Comparison of ENCODE assay signal across 23 cellular contexts in the genomic region with DNA sequence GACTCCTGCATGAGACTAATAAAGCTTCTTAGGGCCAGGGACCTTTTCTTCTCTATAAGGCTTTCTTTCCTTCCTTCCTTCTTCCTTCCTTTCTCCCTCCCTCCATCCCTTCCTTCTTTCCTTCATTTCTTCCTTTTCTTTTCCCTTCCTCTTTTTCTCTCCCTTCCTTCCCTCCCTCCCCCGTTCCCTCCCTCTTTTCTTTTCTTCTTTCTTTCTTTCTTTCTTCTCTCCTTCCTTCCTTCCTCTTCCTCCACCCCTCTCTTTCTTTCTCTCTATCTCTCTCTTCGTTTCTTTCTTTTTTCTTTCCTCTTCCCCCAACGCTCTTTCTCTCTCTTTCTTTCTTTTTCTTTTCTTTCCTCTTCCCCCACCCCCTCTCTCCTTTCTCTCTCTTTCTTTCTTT. TPM values are rescaled to one million over a fixed set of nuclear protein-coding genes. Genes with fewer than 3 reads are reported as not detected.
DNase-seq lines count a peak whose midpoint lies in the region; ATAC-seq, FAIRE-seq and TF ChIP-seq lines count a peak whose summit lies in the region.
"Had no signal": no experiment of that assay in that cellular context is flagged by ENCODE, and none has a peak within 500 bp of the region (broad histone marks: within the 10 kb centered on the region; RNA-seq: fewer than 3 reads in every experiment).

No MANE protein-coding gene starts in this region.

- H3K4me3 ChIP-seq in HEK293 (ENCODE audit: low read depth, low read length) (no peak overlapping the region), astrocyte (ENCODE audit: insufficient read depth, low read depth, low read length) (no peak overlapping the region), endodermal cell (ENCODE audit: low read length) (no peak overlapping the region)
- H3K4me3 ChIP-seq: A549; BLaER1 treated with 17β-estradiol and CSF1 and Interleukin-3, amounts not matched to agents 10 nM and 100 nM had no signal

- no peak overlapping the region for H3K4me3 Mint-ChIP-seq in astrocyte (ENCODE audit: unreplicated experiment)
- no peak overlapping the region for H3K4me3 Mint-ChIP-seq in endodermal cell
- no peak overlapping the region for H3K4me3 Mint-ChIP-seq in stimulated activated effector memory CD8-positive, alpha-beta T cell treated with anti-CD3 and anti-CD28 coated beads, Interleukin-12 subunit alpha, Interleukin-12 subunit beta, amount 100 ng/mL, for 72 hours
- H3K4me3 Mint-ChIP-seq: B cell; CD4-positive, alpha-beta T cell; CD8-positive, alpha-beta T cell had no signal

- CTCF ChIA-PET in HEK293 (lab: Yijun Ruan, JAX), result interaction anchor here (0.7 kb wide), 1 partner anchor 221 kb away, joined by 3 read pairs; no protein-coding TSS in a partner anchor

- no peak overlapping the region for H2AFZ ChIP-seq in astrocyte (ENCODE audit: low read depth, low read length)

- H3K27ac Mint-ChIP-seq in astrocyte (ENCODE audit: unreplicated experiment) (no peak overlapping the region), endodermal cell (peak overlapping the region; percentile 74)
- H3K27ac Mint-ChIP-seq in stimulated activated effector memory CD8-positive, alpha-beta T cell treated with anti-CD3 and anti-CD28 coated beads, Interleukin-12 subunit alpha, Interleukin-12 subunit beta, amount 100 ng/mL, for 72 hours, result peak overlapping the region; percentile 48
- H3K27ac Mint-ChIP-seq: B cell; CD4-positive, alpha-beta T cell; CD8-positive, alpha-beta T cell had no signal

- DNase-seq in astrocyte (ENCODE audit: low read depth) (no peak), endodermal cell (no peak), globus pallidus (ENCODE audit: low spot score) (no peak), cortex of kidney (lab: John Stamatoyannopoulos, UW) (no peak)
- DNase-seq in stimulated activated effector memory CD8-positive, alpha-beta T cell treated with anti-CD3 and anti-CD28 coated beads, Interleukin-12 subunit alpha, Interleukin-12 subunit beta, amount 100 ng/mL, for 72 hours (ENCODE audit: low spot score in 2 of 2), result no peak
- DNase-seq: AML-193; Caco-2; Calu3; CD4-positive, alpha-beta T cell; CD8-positive, alpha-beta T cell; DMS79 treated with DMSO at 0.1 percent for 48 hours; GF-D8 had no signal

- H3K4me1 Mint-ChIP-seq in astrocyte (ENCODE audit: low read depth, unreplicated experiment) (peaks cover 12% of the 10 kb centered on the region), endodermal cell (peaks cover 75% of the 10 kb centered on the region)
- no peaks in the 10 kb centered on the region for H3K4me1 Mint-ChIP-seq in stimulated activated effector memory CD8-positive, alpha-beta T cell treated with anti-CD3 and anti-CD28 coated beads, Interleukin-12 subunit alpha, Interleukin-12 subunit beta, amount 100 ng/mL, for 72 hours
- H3K4me1 Mint-ChIP-seq: B cell had no signal

- TF ChIP-seq CTCF in HEK293 (tag by site-specific recombination; IDR thresholded peaks at IDR 0.05), result no peak
- TF ChIP-seq CTCF in astrocyte (IDR thresholded peaks at IDR 0.05; ENCODE audit: insufficient read depth, low read depth, low read length), result no peak
- TF ChIP-seq CTCF in endodermal cell (conservative IDR thresholded peaks at IDR 0.05), result no peak

- H3K4me2 ChIP-seq in astrocyte (ENCODE audit: low read length), result no peak overlapping the region
- H3K4me2 ChIP-seq: A549; BLaER1 treated with 17β-estradiol and CSF1 and Interleukin-3, amounts not matched to agents 10 nM and 100 nM had no signal

- no peaks in the 10 kb centered on the region for H3K9me3 Mint-ChIP-seq in astrocyte (ENCODE audit: unreplicated experiment)
- H3K9me3 Mint-ChIP-seq in endodermal cell, result no peaks in the 10 kb centered on the region
- H3K9me3 Mint-ChIP-seq in stimulated activated effector memory CD8-positive, alpha-beta T cell treated with anti-CD3 and anti-CD28 coated beads, Interleukin-12 subunit alpha, Interleukin-12 subunit beta, amount 100 ng/mL, for 72 hours, result no peaks in the 10 kb centered on the region
- H3K9me3 Mint-ChIP-seq: CD4-positive, alpha-beta T cell; CD8-positive, alpha-beta T cell had no signal

- H3K27me3 Mint-ChIP-seq in astrocyte (ENCODE audit: low read depth, unreplicated experiment), result no peaks in the 10 kb centered on the region
- no peaks in the 10 kb centered on the region for H3K27me3 Mint-ChIP-seq in endodermal cell (ENCODE audit: insufficient read depth)

- FAIRE-seq in astrocyte (lab: Jason Lieb, UNC), result peak; percentile 13
- FAIRE-seq: D721Med, G401.6, GM12891 had no signal

- no peaks in the 10 kb centered on the region for H3K36me3 Mint-ChIP-seq in astrocyte (ENCODE audit: low read depth, unreplicated experiment)
- H3K36me3 Mint-ChIP-seq in endodermal cell (ENCODE audit: low read depth), result peaks cover 96% of the 10 kb centered on the region
- H3K36me3 Mint-ChIP-seq in stimulated activated effector memory CD8-positive, alpha-beta T cell treated with anti-CD3 and anti-CD28 coated beads, Interleukin-12 subunit alpha, Interleukin-12 subunit beta, amount 100 ng/mL, for 72 hours, result no peaks in the 10 kb centered on the region
- H3K36me3 Mint-ChIP-seq: CD8-positive, alpha-beta T cell had no signal

- WGBS in endodermal cell (ENCODE audit: insufficient coverage in 1 of 2, insufficient read length in 1 of 2), 2 experiments, result 90 to 92% methylated on average over 2 of the region's 3 CpGs

- no peaks in the 10 kb centered on the region for H3K9me3 ChIP-seq in HEK293 (ENCODE audit: control insufficient read depth, insufficient read depth, low read depth, low read length)
- no peaks in the 10 kb centered on the region for H3K9me3 ChIP-seq in astrocyte (ENCODE audit: insufficient read depth, low read depth, low read length)
- H3K9me3 ChIP-seq in endodermal cell (ENCODE audit: control insufficient read depth, low read length), result no peaks in the 10 kb centered on the region
- H3K9me3 ChIP-seq: A549, Caco-2 had no signal

- POLR2A ChIA-PET in HEK293 (lab: Yijun Ruan, JAX), result no interaction called here

- no peaks in the 10 kb centered on the region for H3K79me2 ChIP-seq in astrocyte (ENCODE audit: insufficient read depth, low read length)

- H3K9ac ChIP-seq in astrocyte (ENCODE audit: low read length), result no peak overlapping the region
- H3K9ac ChIP-seq in endodermal cell (ENCODE audit: extremely low read depth, low read length, poor library complexity, severe bottlenecking), result no peak overlapping the region
- H3K9ac ChIP-seq: BLaER1 treated with 17β-estradiol and CSF1 and Interleukin-3, amounts not matched to agents 10 nM and 100 nM had no signal

- ATAC-seq in stimulated activated effector memory CD8-positive, alpha-beta T cell treated with anti-CD3 and anti-CD28 coated beads, Interleukin-12 subunit alpha, Interleukin-12 subunit beta, amount 100 ng/mL, for 72 hours, result no peak
- no peak for ATAC-seq in GM19324 (IDR thresholded peaks at IDR 0.05; ENCODE audit: low FRiP score, unreplicated experiment)
- ATAC-seq: A549; CD8-positive, alpha-beta T cell had no signal

- H3K27ac ChIP-seq in HEK293 (ENCODE audit: extremely low read depth, low read depth, low read length) (no peak overlapping the region), astrocyte (ENCODE audit: low read depth, low read length) (no peak overlapping the region), endodermal cell (ENCODE audit: low read depth, low read length) (no peak overlapping the region)
- H3K27ac ChIP-seq: 22Rv1; A549; BLaER1 treated with 17β-estradiol and CSF1 and Interleukin-3, amounts not matched to agents 10 nM and 100 nM; C4-2B had no signal

- no peaks in the 10 kb centered on the region for H3K27me3 ChIP-seq in astrocyte (ENCODE audit: insufficient read depth, low read length)
- H3K27me3 ChIP-seq in endodermal cell (ENCODE audit: control insufficient read depth, insufficient read depth, low read length, poor library complexity, severe bottlenecking), result no peaks in the 10 kb centered on the region

- H3K4me1 ChIP-seq in HEK293 (ENCODE audit: control insufficient read depth, insufficient read depth, low read length), result no peaks in the 10 kb centered on the region
- peaks cover 13% of the 10 kb centered on the region for H3K4me1 ChIP-seq in astrocyte (ENCODE audit: insufficient read depth, low read length)
- no peaks in the 10 kb centered on the region for H3K4me1 ChIP-seq in endodermal cell (ENCODE audit: control insufficient read depth, insufficient read depth, low read length)
- H3K4me1 ChIP-seq: BLaER1 treated with 17β-estradiol and CSF1 and Interleukin-3, amounts not matched to agents 10 nM and 100 nM; Caco-2 had no signal

- no peaks in the 10 kb centered on the region for H4K20me1 ChIP-seq in astrocyte (ENCODE audit: insufficient read depth, low read length)

- H3K36me3 ChIP-seq in HEK293 (ENCODE audit: control insufficient read depth in 2 of 2, insufficient read depth in 1 of 2, low read length in 2 of 2) (no peaks in the 10 kb centered on the region), astrocyte (ENCODE audit: insufficient read depth, low read length) (no peaks in the 10 kb centered on the region), endodermal cell (ENCODE audit: control insufficient read depth, insufficient read depth, low read length) (peaks cover 56% of the 10 kb centered on the region)
- H3K36me3 ChIP-seq: BLaER1 treated with 17β-estradiol and CSF1 and Interleukin-3, amounts not matched to agents 10 nM and 100 nM had no signal

TF ChIP-seq in HEK293, 187 proteins besides CTCF, POLR2A, EP300 and RAD21:
- TF ChIP-seq ZNF366 (tag by site-specific recombination; conservative IDR thresholded peaks at IDR 0.05) (peak; percentile 63), ZNF707 (tag by site-specific recombination; IDR thresholded peaks at IDR 0.05) (no peak)
TF ChIP-seq in HEK293: peak in this region for 1.

RNA-seq across cellular contexts. Expression of a gene that starts 2.5 kb away (rescaled TPM):
- total RNA-seq in astrocyte, result not detected in 2 replicates
- total RNA-seq in endodermal cell, result under 1 TPM; 0.33 to 0.44 TPM
- polyA plus RNA-seq in endodermal cell (2013, experiment 1 of 2), result not detected
- polyA plus RNA-seq in endodermal cell (2013, experiment 2 of 2), result not detected
- total RNA-seq: B cell; Caco-2; Calu3; CD4-positive, alpha-beta T cell; CD8-positive, alpha-beta T cell had no signal
- polyA plus RNA-seq: A549, BJ had no signal

RNA-seq across cellular contexts. Expression of a gene that starts 41.4 kb away (rescaled TPM):
- 1.9 and 3.0 TPM in 2 replicates for total RNA-seq in astrocyte
- 10 to 100 TPM; 20.8 to 63.1 TPM for total RNA-seq in endodermal cell
- polyA plus RNA-seq in endodermal cell (2013, experiment 1 of 2), result 2.9 TPM
- polyA plus RNA-seq in endodermal cell (2013, experiment 2 of 2), result 3.6 TPM
- total RNA-seq: Caco-2 had no signal
